In genomic region chr2:231717281-231718180, GRCh38 we compare ENCODE assay signal across 9 cellular contexts. TPM values are rescaled to one million over a fixed set of nuclear protein-coding genes. Genes with fewer than 3 reads are reported as not detected.
DNase-seq lines count a peak whose midpoint lies in the region; ATAC-seq and TF ChIP-seq lines count a peak whose summit lies in the region.
"Had no signal": no experiment of that assay in that cellular context is flagged by ENCODE, and none has a peak within 500 bp of the region (broad histone marks: within the 10 kb centered on the region; RNA-seq: fewer than 3 reads in every experiment).

No MANE protein-coding gene starts in this region.

- CTCF ChIA-PET in activated CD8-positive, alpha-beta memory T cell treated with anti-CD3 and anti-CD28 coated beads, Interleukin-2, amount 10 ng/mL, durations not matched to agents 7 days and 5 days (lab: Charles Lee), result interaction anchor here (1.1 to 8.5 kb wide), 7 partner anchors 8 to 117 kb away, joined by 3 to 680 read pairs (median 4); partner anchors contain the start of gene PTMA

- ATAC-seq in activated CD8-positive, alpha-beta memory T cell treated with anti-CD3 and anti-CD28 coated beads, Interleukin-2, amount 10 ng/mL, durations not matched to agents 7 days and 5 days, result no peak
- peak; percentile 31 for ATAC-seq in HG03103 (IDR thresholded peaks at IDR 0.05; ENCODE audit: low read depth, unreplicated experiment)

- H3K4me3 Mint-ChIP-seq in activated CD8-positive, alpha-beta memory T cell treated with anti-CD3 and anti-CD28 coated beads, Interleukin-2, amount 10 ng/mL, durations not matched to agents 7 days and 5 days, result no peak overlapping the region
- H3K4me3 Mint-ChIP-seq: natural killer cell treated with Interleukin-12 subunit alpha and Interleukin-12 subunit beta and Interleukin-15 and Interleukin-18, amount 100 ng/mL, for 72 hours had no signal

- no peak overlapping the region for H3K4me3 ChIP-seq in lower leg skin (ENCODE audit: low read depth, poor library complexity, severe bottlenecking)

- H3K9me3 Mint-ChIP-seq in activated CD8-positive, alpha-beta memory T cell treated with anti-CD3 and anti-CD28 coated beads, Interleukin-2, amount 10 ng/mL, durations not matched to agents 7 days and 5 days (ENCODE audit: low read depth), result no peaks in the 10 kb centered on the region
- H3K9me3 Mint-ChIP-seq: natural killer cell treated with Interleukin-12 subunit alpha and Interleukin-12 subunit beta and Interleukin-15 and Interleukin-18, amount 100 ng/mL, for 72 hours had no signal

- no peak overlapping the region for H3K27ac Mint-ChIP-seq in activated CD8-positive, alpha-beta memory T cell treated with anti-CD3 and anti-CD28 coated beads, Interleukin-2, amount 10 ng/mL, durations not matched to agents 7 days and 5 days
- H3K27ac Mint-ChIP-seq: natural killer cell treated with Interleukin-12 subunit alpha and Interleukin-12 subunit beta and Interleukin-15 and Interleukin-18, amount 100 ng/mL, for 72 hours had no signal

- 80 to 91% methylated on average over 13 of the region's 13 CpGs for WGBS in lower leg skin, 2 donors

- no peaks in the 10 kb centered on the region for H3K27me3 Mint-ChIP-seq in activated CD8-positive, alpha-beta memory T cell treated with anti-CD3 and anti-CD28 coated beads, Interleukin-2, amount 10 ng/mL, durations not matched to agents 7 days and 5 days
- H3K27me3 Mint-ChIP-seq: natural killer cell treated with Interleukin-12 subunit alpha and Interleukin-12 subunit beta and Interleukin-15 and Interleukin-18, amount 100 ng/mL, for 72 hours had no signal

- no peak for TF ChIP-seq POLR2A in lower leg skin (IDR thresholded peaks at IDR 0.05)

- intact Hi-C loops in lower leg skin (cut with DNase I; ENCODE audit: low total_unique reads), result loop anchor here (5.0 kb wide), 1 partner anchor 155 kb away; no protein-coding TSS in a partner anchor

- TF ChIP-seq CTCF in lower leg skin (IDR thresholded peaks at IDR 0.05), result no peak

- H3K4me1 Mint-ChIP-seq in activated CD8-positive, alpha-beta memory T cell treated with anti-CD3 and anti-CD28 coated beads, Interleukin-2, amount 10 ng/mL, durations not matched to agents 7 days and 5 days, result peaks cover 20% of the 10 kb centered on the region

- DNase-seq in activated CD8-positive, alpha-beta memory T cell treated with anti-CD3 and anti-CD28 coated beads, Interleukin-2, amount 10 ng/mL, durations not matched to agents 7 days and 5 days, result peak; percentile 51
- DNase-seq in activated CD8-positive, alpha-beta memory T cell treated with anti-CD3 and anti-CD28 coated beads for 24 hours, result no peak
- DNase-seq in SK-N-DZ (ENCODE audit: low spot score) (peak; percentile 60), iris pigment epithelial cell (ENCODE audit: low read depth) (peak; percentile 63), lower leg skin (ENCODE audit: low spot score in 2 of 2) (no peak), AML-193 (lab: John Stamatoyannopoulos, UW) (no peak), activated gamma-delta T cell treated with Interleukin-2 at 50 U/mL for 16 hours (no peak)

- H3K36me3 Mint-ChIP-seq in activated CD8-positive, alpha-beta memory T cell treated with anti-CD3 and anti-CD28 coated beads, Interleukin-2, amount 10 ng/mL, durations not matched to agents 7 days and 5 days, result peaks cover 7% of the 10 kb centered on the region

RNA-seq across cellular contexts. Expression of gene PTMA, which starts 9.2 kb away (rescaled TPM):
- total RNA-seq in activated CD8-positive, alpha-beta memory T cell treated with anti-CD3 and anti-CD28 coated beads, Interleukin-2, amount 10 ng/mL, durations not matched to agents 7 days and 5 days, result 1,000 to 10,000 TPM; 1,489 to 1,775 TPM
- polyA plus RNA-seq in SK-N-DZ (2014; cell fraction: cytosol; rRNA removed), result 2,656 and 2,739 TPM in 2 replicates
- polyA plus RNA-seq in SK-N-DZ (2014; cell fraction: nucleus; rRNA removed), result 1,394 and 1,766 TPM in 2 replicates
- 1,000 to 10,000 TPM in 2 of 4 donors, 100 to 1,000 TPM in 2; 811 to 1,206 (median 976) TPM for total RNA-seq in lower leg skin

Comparison
In these comparisons a context has a peak if more than half of its experiments do, and no peak if none do; other contexts are left out.
1. DNase-seq: peak in activated CD8-positive, alpha-beta memory T cell treated with anti-CD3 and anti-CD28 coated beads, Interleukin-2, amount 10 ng/mL, durations not matched to agents 7 days and 5 days (single experiment), SK-N-DZ (single experiment) and iris pigment epithelial cell (single experiment); none in activated CD8-positive, alpha-beta memory T cell treated with anti-CD3 and anti-CD28 coated beads for 24 hours (single experiment), lower leg skin (0 of 2), AML-193 (0 of 2) and activated gamma-delta T cell treated with Interleukin-2 at 50 U/mL for 16 hours (single experiment).